6 cellular contexts compared by ENCODE assay signal in genomic region chrX:49072712-49073095, GRCh38. TPM values are rescaled to one million over a fixed set of nuclear protein-coding genes. Genes with fewer than 3 reads are reported as not detected.
DNase-seq lines count a peak whose midpoint lies in the region; ATAC-seq and TF ChIP-seq lines count a peak whose summit lies in the region.

No MANE protein-coding gene starts in this region.

- WGBS in esophagus, 2 donors, result 34 to 54% methylated on average over 10 of the region's 10 CpGs
- WGBS in suprapubic skin, result 65% methylated on average over 10 of the region's 10 CpGs

- H3K27ac ChIP-seq in esophagus (ENCODE audit: low read depth in 2 of 2, low read length in 1 of 2) (no peak overlapping the region), suprapubic skin (no peak overlapping the region)

- H3K4me3 ChIP-seq in esophagus (ENCODE audit: low read depth in 1 of 2, low read length in 2 of 2) (peak overlapping the region; percentile 11 to 61), suprapubic skin (peak overlapping the region; percentile 52)

- H3K4me3 Mint-ChIP-seq in activated CD8-positive, alpha-beta memory T cell treated with anti-CD3 and anti-CD28 coated beads, Interleukin-2, amount 10 ng/mL, durations not matched to agents 7 days and 5 days, result peak overlapping the region; percentile 82

- peak overlapping the region; percentile 77 for H3K27ac Mint-ChIP-seq in activated CD8-positive, alpha-beta memory T cell treated with anti-CD3 and anti-CD28 coated beads, Interleukin-2, amount 10 ng/mL, durations not matched to agents 7 days and 5 days

- peaks cover 13% of the 10 kb centered on the region for H3K36me3 Mint-ChIP-seq in activated CD8-positive, alpha-beta memory T cell treated with anti-CD3 and anti-CD28 coated beads, Interleukin-2, amount 10 ng/mL, durations not matched to agents 7 days and 5 days

- peaks cover 0 to 5% of the 10 kb centered on the region in 2 donors for H3K4me1 ChIP-seq in esophagus (ENCODE audit: control insufficient read depth in 2 of 2, insufficient read depth in 2 of 2, low read length in 1 of 2)
- peaks cover 14% of the 10 kb centered on the region for H3K4me1 ChIP-seq in suprapubic skin

- no peak for DNase-seq in activated CD8-positive, alpha-beta memory T cell treated with anti-CD3 and anti-CD28 coated beads, Interleukin-2, amount 10 ng/mL, durations not matched to agents 7 days and 5 days
- no peak for DNase-seq in activated CD8-positive, alpha-beta memory T cell treated with anti-CD3 and anti-CD28 coated beads, Interleukin-2, amount 50 U/mL, for 48 hours
- no peak for DNase-seq in suprapubic skin (ENCODE audit: low spot score in 2 of 2)
- no peak for DNase-seq in DMS 273 treated with DMSO at 0.1 percent for 48 hours (lab: John Stamatoyannopoulos, UW)
- no peak for DNase-seq in NOMO-1 treated with dmso at 0.1 percent for 144 hours (lab: John Stamatoyannopoulos, UW; ENCODE audit: unreplicated experiment)

- peaks cover 0 to 9% of the 10 kb centered on the region in 2 donors for H3K36me3 ChIP-seq in esophagus (ENCODE audit: control insufficient read depth in 2 of 2, insufficient read depth in 2 of 2, low read length in 1 of 2)
- H3K36me3 ChIP-seq in suprapubic skin, result peaks cover 3% of the 10 kb centered on the region

- no peaks in the 10 kb centered on the region for H3K27me3 Mint-ChIP-seq in activated CD8-positive, alpha-beta memory T cell treated with anti-CD3 and anti-CD28 coated beads, Interleukin-2, amount 10 ng/mL, durations not matched to agents 7 days and 5 days

- no peak for ATAC-seq in activated CD8-positive, alpha-beta memory T cell treated with anti-CD3 and anti-CD28 coated beads, Interleukin-2, amount 10 ng/mL, durations not matched to agents 7 days and 5 days

- no peak for TF ChIP-seq CTCF in suprapubic skin (IDR thresholded peaks at IDR 0.05)

- no peak for TF ChIP-seq EP300 in suprapubic skin (IDR thresholded peaks at IDR 0.05)

- H3K9me3 ChIP-seq in esophagus (ENCODE audit: control insufficient read depth in 2 of 2, insufficient read depth in 1 of 2, low read depth in 1 of 2, low read length in 1 of 2) (no peaks in the 10 kb centered on the region), suprapubic skin (no peaks in the 10 kb centered on the region)

- H3K27me3 ChIP-seq in esophagus (ENCODE audit: control insufficient read depth in 1 of 2, insufficient read depth in 2 of 2, low read length in 2 of 2) (no peaks in the 10 kb centered on the region), suprapubic skin (no peaks in the 10 kb centered on the region)

- TF ChIP-seq POLR2A in suprapubic skin (IDR thresholded peaks at IDR 0.05), result no peak

- H3K4me1 Mint-ChIP-seq in activated CD8-positive, alpha-beta memory T cell treated with anti-CD3 and anti-CD28 coated beads, Interleukin-2, amount 10 ng/mL, durations not matched to agents 7 days and 5 days, result peaks cover 10% of the 10 kb centered on the region

- no peaks in the 10 kb centered on the region for H3K9me3 Mint-ChIP-seq in activated CD8-positive, alpha-beta memory T cell treated with anti-CD3 and anti-CD28 coated beads, Interleukin-2, amount 10 ng/mL, durations not matched to agents 7 days and 5 days (ENCODE audit: low read depth)

- CTCF ChIA-PET in activated CD8-positive, alpha-beta memory T cell treated with anti-CD3 and anti-CD28 coated beads, Interleukin-2, amount 10 ng/mL, durations not matched to agents 7 days and 5 days (lab: Charles Lee), result no interaction called here

RNA-seq across cellular contexts. Expression of gene PRAF2, which starts 1.1 kb away (rescaled TPM):
- 10 to 100 TPM; 21.4 to 21.6 TPM for total RNA-seq in activated CD8-positive, alpha-beta memory T cell treated with anti-CD3 and anti-CD28 coated beads, Interleukin-2, amount 10 ng/mL, durations not matched to agents 7 days and 5 days
- 1 to 10 TPM; 7.2 to 7.8 TPM for polyA plus RNA-seq in esophagus
- 10 to 100 TPM in 2 of 4 donors, 1 to 10 TPM in 2; 4.6 to 15.6 (median 9.2) TPM for total RNA-seq in suprapubic skin

RNA-seq across cellular contexts. Expression of gene WDR45, which starts 7.0 kb away (rescaled TPM):
- 10 to 100 TPM; 34.8 to 50.5 TPM for total RNA-seq in activated CD8-positive, alpha-beta memory T cell treated with anti-CD3 and anti-CD28 coated beads, Interleukin-2, amount 10 ng/mL, durations not matched to agents 7 days and 5 days
- 10 to 100 TPM; 45.1 to 55.6 TPM for polyA plus RNA-seq in esophagus
- 100 to 1,000 TPM in 1 of 4 donors, 10 to 100 TPM in 3; 65.8 to 122 (median 86.8) TPM for total RNA-seq in suprapubic skin

RNA-seq across cellular contexts. Expression of gene CCDC120, which starts 13.9 kb away (rescaled TPM):
- total RNA-seq in activated CD8-positive, alpha-beta memory T cell treated with anti-CD3 and anti-CD28 coated beads, Interleukin-2, amount 10 ng/mL, durations not matched to agents 7 days and 5 days, result 1 to 10 TPM; 6.9 to 7.9 TPM
- polyA plus RNA-seq in esophagus, result 10 to 100 TPM; 23.1 to 27.9 TPM
- 10 to 100 TPM; 36.6 to 43.3 (median 38.1) TPM for total RNA-seq in suprapubic skin

RNA-seq across cellular contexts. Expression of gene TFE3, which starts 29.5 kb away (rescaled TPM):
- 10 to 100 TPM; 29.4 to 34.1 TPM for total RNA-seq in activated CD8-positive, alpha-beta memory T cell treated with anti-CD3 and anti-CD28 coated beads, Interleukin-2, amount 10 ng/mL, durations not matched to agents 7 days and 5 days
- 10 to 100 TPM; 20.5 to 20.9 TPM for polyA plus RNA-seq in esophagus
- 10 to 100 TPM; 40.4 to 54.9 (median 50.3) TPM for total RNA-seq in suprapubic skin

RNA-seq across cellular contexts. Expression of gene GPKOW, which starts 50.8 kb away (rescaled TPM):
- 10 to 100 TPM; 25.7 to 29.6 TPM for total RNA-seq in activated CD8-positive, alpha-beta memory T cell treated with anti-CD3 and anti-CD28 coated beads, Interleukin-2, amount 10 ng/mL, durations not matched to agents 7 days and 5 days
- polyA plus RNA-seq in esophagus, result 10 to 100 TPM in 1 of 2 donors, 1 to 10 TPM in 1; 7.3 to 18.1 TPM
- 10 to 100 TPM; 27.7 to 31.7 (median 28.9) TPM for total RNA-seq in suprapubic skin

Comparison
In these comparisons a context has a peak if more than half of its experiments do, and no peak if none do; other contexts are left out.
1. RNA of gene CCDC120, which starts 13.9 kb away (total RNA-seq): 36.6 to 43.3 TPM in suprapubic skin; 6.9 to 7.9 TPM in activated CD8-positive, alpha-beta memory T cell treated with anti-CD3 and anti-CD28 coated beads, Interleukin-2, amount 10 ng/mL, durations not matched to agents 7 days and 5 days; every median in the first group is over 4 times any median in the second.